In genomic region chr19:35303357-35303915, GRCh38 we compare ENCODE assay signal across 28 cellular contexts. TPM values are rescaled to one million over a fixed set of nuclear protein-coding genes. Genes with fewer than 3 reads are reported as not detected.
"Had no signal": no experiment of that assay in that cellular context is flagged by ENCODE, and none has a peak within 500 bp of the region (broad histone marks: within the 10 kb centered on the region; RNA-seq: fewer than 3 reads in every experiment).

No MANE protein-coding gene starts in this region.

- H3K9me3 ChIP-seq: breast epithelium, esophagus squamous epithelium, left ventricle myocardium inferior, right atrium auricular region, thoracic aorta had no signal

- H3K4me1 Mint-ChIP-seq: activated CD4-positive, alpha-beta memory T cell treated with anti-CD3 and anti-CD28 coated beads, Interleukin-2, amount 10 ng/mL, durations not matched to agents 7 days and 5 days; activated CD4-positive, alpha-beta T cell treated with anti-CD3 and anti-CD28 coated beads, Interleukin-2, amount 10 ng/mL, durations not matched to agents 7 days and 5 days; central memory CD8-positive, alpha-beta T cell; WTC11 had no signal

- FAIRE-seq: islet of Langerhans, urothelium cell line had no signal

- H3K4me2 ChIP-seq: neural progenitor cell, smooth muscle cell had no signal

- H3K9me3 Mint-ChIP-seq: activated CD4-positive, alpha-beta memory T cell treated with anti-CD3 and anti-CD28 coated beads, Interleukin-2, amount 10 ng/mL, durations not matched to agents 7 days and 5 days; activated CD4-positive, alpha-beta T cell treated with anti-CD3 and anti-CD28 coated beads, Interleukin-2, amount 10 ng/mL, durations not matched to agents 7 days and 5 days; activated naive CD4-positive, alpha-beta T cell treated with anti-CD3 and anti-CD28 coated beads, Interleukin-2, amount 50 U/mL, for 72 hours; central memory CD8-positive, alpha-beta T cell; dendritic cell treated with granulocyte-macrophage colony-stimulating factor and Interleukin-4, amounts not matched to agents 40 ng/mL and 50 ng/mL, for 4 days; naive B cell; neural progenitor cell; WTC11 had no signal

- H3K27me3 Mint-ChIP-seq: activated CD4-positive, alpha-beta memory T cell treated with anti-CD3 and anti-CD28 coated beads, Interleukin-2, amount 10 ng/mL, durations not matched to agents 7 days and 5 days; activated CD4-positive, alpha-beta T cell treated with anti-CD3 and anti-CD28 coated beads, Interleukin-2, amount 10 ng/mL, durations not matched to agents 7 days and 5 days; naive B cell had no signal

- H3K27ac ChIP-seq: breast epithelium, epithelial cell of prostate, esophagus squamous epithelium, left ventricle myocardium inferior, neural progenitor cell, right atrium auricular region, thoracic aorta had no signal

- H3K27ac Mint-ChIP-seq: activated CD4-positive, alpha-beta memory T cell treated with anti-CD3 and anti-CD28 coated beads, Interleukin-2, amount 10 ng/mL, durations not matched to agents 7 days and 5 days; activated CD4-positive, alpha-beta T cell treated with anti-CD3 and anti-CD28 coated beads, Interleukin-2, amount 10 ng/mL, durations not matched to agents 7 days and 5 days; activated naive CD4-positive, alpha-beta T cell treated with anti-CD3 and anti-CD28 coated beads, Interleukin-2, amount 50 U/mL, for 72 hours; WTC11 had no signal

- H3K9ac ChIP-seq: neural progenitor cell had no signal

- H3K4me3 Mint-ChIP-seq: activated CD4-positive, alpha-beta memory T cell treated with anti-CD3 and anti-CD28 coated beads, Interleukin-2, amount 10 ng/mL, durations not matched to agents 7 days and 5 days; activated CD4-positive, alpha-beta T cell treated with anti-CD3 and anti-CD28 coated beads, Interleukin-2, amount 10 ng/mL, durations not matched to agents 7 days and 5 days; central memory CD8-positive, alpha-beta T cell; dendritic cell treated with granulocyte-macrophage colony-stimulating factor and Interleukin-4, amounts not matched to agents 40 ng/mL and 50 ng/mL, for 4 days; neural progenitor cell; WTC11 had no signal

- H2AFZ ChIP-seq: neural progenitor cell had no signal

- H3K4me3 ChIP-seq: breast epithelium, esophagus squamous epithelium, left ventricle myocardium inferior, neural progenitor cell, right atrium auricular region, smooth muscle cell, thoracic aorta had no signal

- H3K36me3 ChIP-seq: breast epithelium, esophagus squamous epithelium, left ventricle myocardium inferior, neural progenitor cell, right atrium auricular region, thoracic aorta had no signal

- ATAC-seq: activated naive CD4-positive, alpha-beta T cell treated with anti-CD3 and anti-CD28 coated beads, Interleukin-2, amount 50 U/mL, for 72 hours; WTC11 had no signal

- H3K4me1 ChIP-seq: breast epithelium, esophagus squamous epithelium, left ventricle myocardium inferior, neural progenitor cell, right atrium auricular region had no signal

- H3K27me3 ChIP-seq: breast epithelium, neural progenitor cell, right atrium auricular region had no signal

- DNase-seq: activated CD4-positive, alpha-beta memory T cell treated with anti-CD3 and anti-CD28 coated beads, Interleukin-2, amount 10 ng/mL, durations not matched to agents 7 days and 5 days; activated CD4-positive, alpha-beta T cell treated with anti-CD3 and anti-CD28 coated beads for 1 hour; activated CD4-positive, alpha-beta T cell treated with anti-CD3 and anti-CD28 coated beads, Interleukin-2, amount 10 ng/mL, durations not matched to agents 7 days and 5 days; activated naive CD4-positive, alpha-beta T cell; activated T-cell treated with anti-CD3 and anti-CD28 coated beads, Interleukin-2, amount 50 U/mL, for 48 hours; esophagus squamous epithelium; foreskin melanocyte; left ventricle myocardium inferior; naive B cell; occipital lobe; stimulated activated CD4-positive, alpha-beta T cell treated with anti-CD3 and anti-CD28 coated beads, Interleukin-1b, Interleukin-23, amount 100 ng/mL, for 48 hours; stimulated activated naive CD4-positive, alpha-beta T cell; T-helper 2 cell; trophoblast cell had no signal

- H3K36me3 Mint-ChIP-seq: activated naive CD4-positive, alpha-beta T cell treated with anti-CD3 and anti-CD28 coated beads, Interleukin-2, amount 50 U/mL, for 72 hours; naive B cell; neural progenitor cell; WTC11 had no signal

RNA-seq across cellular contexts. Expression of gene MAG, which starts 11.5 kb away (rescaled TPM):
- total RNA-seq: activated CD4-positive, alpha-beta memory T cell treated with anti-CD3 and anti-CD28 coated beads, Interleukin-2, amount 10 ng/mL, durations not matched to agents 7 days and 5 days; activated CD4-positive, alpha-beta T cell treated with anti-CD3 and anti-CD28 coated beads, Interleukin-2, amount 10 ng/mL, durations not matched to agents 7 days and 5 days; left ventricle myocardium inferior; lung microvascular endothelial cell; pulmonary artery endothelial cell; right atrium auricular region; smooth muscle cell had no signal
- polyA plus RNA-seq: smooth muscle cell had no signal

RNA-seq across cellular contexts. Expression of gene HAMP, which starts 21.1 kb away (rescaled TPM):
- total RNA-seq: esophagus squamous epithelium, left ventricle myocardium inferior, occipital lobe, smooth muscle cell had no signal
- polyA plus RNA-seq: smooth muscle cell had no signal

RNA-seq across cellular contexts. Expression of gene CD22, which starts 25.6 kb away (rescaled TPM):
- total RNA-seq: left ventricle myocardium inferior, lung microvascular endothelial cell, occipital lobe, pulmonary artery endothelial cell, smooth muscle cell had no signal
- polyA plus RNA-seq: smooth muscle cell had no signal

RNA-seq across cellular contexts. Expression of gene FFAR1, which starts 44.3 kb away (rescaled TPM):
- total RNA-seq: activated CD4-positive, alpha-beta memory T cell treated with anti-CD3 and anti-CD28 coated beads, Interleukin-2, amount 10 ng/mL, durations not matched to agents 7 days and 5 days; activated CD4-positive, alpha-beta T cell treated with anti-CD3 and anti-CD28 coated beads, Interleukin-2, amount 10 ng/mL, durations not matched to agents 7 days and 5 days; breast epithelium; esophagus squamous epithelium; left ventricle myocardium inferior; lung microvascular endothelial cell; occipital lobe; pulmonary artery endothelial cell; right atrium auricular region; smooth muscle cell; thoracic aorta had no signal
- polyA plus RNA-seq: smooth muscle cell had no signal
